In the genomic region with DNA sequence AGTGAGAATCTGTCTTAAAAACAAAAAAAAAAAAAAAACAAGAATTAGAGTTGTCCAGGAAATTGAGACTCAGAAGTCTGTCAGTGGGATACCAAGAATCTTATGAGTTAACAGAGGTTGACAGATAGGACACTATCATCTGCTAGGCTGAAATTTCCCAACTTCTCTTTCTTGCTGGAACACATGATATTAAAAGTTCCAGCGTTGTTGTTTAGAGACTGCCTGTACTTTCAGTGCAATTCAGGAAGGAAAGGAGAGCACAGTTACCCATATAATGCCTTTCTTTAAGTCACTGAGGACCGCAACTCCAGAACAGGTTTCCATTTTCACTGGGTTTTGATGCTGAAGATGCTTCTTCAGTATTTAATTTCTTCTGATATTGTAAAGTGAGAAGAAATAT, we compare ENCODE assay signal across 36 cellular contexts. TPM values are rescaled to one million over a fixed set of nuclear protein-coding genes. Genes with fewer than 3 reads are reported as not detected.
"Had no signal": no experiment of that assay in that cellular context is flagged by ENCODE, and none has a peak within 500 bp of the region (broad histone marks: within the 10 kb centered on the region; RNA-seq: fewer than 3 reads in every experiment).

No MANE protein-coding gene starts in this region.

- H3K27me3 ChIP-seq: MG63 had no signal

- H3K36me3 ChIP-seq: MG63 had no signal

- H3K9me3 ChIP-seq: MG63 had no signal

- H3K4me3 ChIP-seq: MG63 had no signal

- DNase-seq: Karpas-422, Kasumi-1, KG1, MG63, MM.1S, MV-4-11, NCI-H1048, NCI-H1092, NCI-H1092 treated with DMSO at 0.1 percent for 48 hours, NCI-H1105, NCI-H1105 treated with DMSO at 0.1 percent for 48 hours, NCI-H1417, NCI-H1417 treated with DMSO at 0.1 percent for 48 hours, NCI-H1436, NCI-H1436 treated with DMSO at 0.1 percent for 48 hours, NCI-H146, NCI-H1694, NCI-H1694 treated with DMSO at 0.1 percent for 48 hours, NCI-H187, NCI-H187 treated with DMSO at 0.1 percent for 48 hours, NCI-H1930, NCI-H2029, NCI-H2029 treated with DMSO at 0.1 percent for 48 hours, NCI-H2081, NCI-H2081 treated with DMSO at 0.1 percent for 48 hours, NCI-H2107, NCI-H2171, NCI-H2171 treated with DMSO at 0.1 percent for 48 hours, NCI-H2227 treated with DMSO at 0.1 percent for 48 hours, NCI-H226, NCI-H345, NCI-H446, NCI-H446 treated with DMSO at 0.1 percent for 48 hours had no signal

- H3K27ac ChIP-seq: KMS-11 had no signal

RNA-seq across cellular contexts. Expression of gene TRPM6, which starts 13.5 kb away (rescaled TPM):
- total RNA-seq: LHCN-M2, MCF 10A had no signal
